ENCODE assay signal across 8 cellular contexts in genomic region chr3:156150434-156151066, GRCh38. TPM values are rescaled to one million over a fixed set of nuclear protein-coding genes. Genes with fewer than 3 reads are reported as not detected.
DNase-seq lines count a peak whose midpoint lies in the region; ATAC-seq, FAIRE-seq and TF ChIP-seq lines count a peak whose summit lies in the region.

No MANE protein-coding gene starts in this region.

- H3K4me3 ChIP-seq in heart right ventricle = no peak overlapping the region

- no peak for TF ChIP-seq POLR2A in GM12892 (IDR thresholded peaks at IDR 0.05; ENCODE audit: low read depth, low read length)

- FAIRE-seq in GM12892 (lab: Jason Lieb, UNC) = peak; percentile 36

- 18 to 19% methylated on average over 8 of the region's 8 CpGs for WGBS in heart right ventricle, 2 donors

- no peaks in the 10 kb centered on the region for H3K27me3 ChIP-seq in heart right ventricle

- H3K4me1 ChIP-seq in heart right ventricle = peaks cover 6 to 42% (median 26%) of the 10 kb centered on the region in 9 donors

- H3K36me3 ChIP-seq in heart right ventricle = no peaks in the 10 kb centered on the region

- intact Hi-C loops in heart right ventricle (cut with DNase I) = loop anchor here (1.0 to 10.0 kb wide), 23 partner anchors 103 to 987 kb away; partner anchors contain the start of gene TIPARP (in 4 of the 10)

- peaks cover 0 to under 1% (median 0%) of the 10 kb centered on the region in 11 donors for H3K9me3 ChIP-seq in heart right ventricle

- DNase-seq in Ammon's horn (ENCODE audit: low spot score) (peak; percentile 79), GM12892 (ENCODE audit: insufficient read length) (no peak), NOMO-1 treated with DMSO at 0.1 percent for 48 hours (lab: John Stamatoyannopoulos, UW; ENCODE audit: unreplicated experiment) (peak; percentile 65), amniotic stem cell (lab: John Stamatoyannopoulos, UW) (peak; percentile 62), heart right ventricle (peak in 1 of 2 donors; percentile 48), renal cortical epithelial cell (ENCODE audit: low read depth) (peak; percentile 57)

- peak; percentile 48 for ATAC-seq in HG03460 (IDR thresholded peaks at IDR 0.05; ENCODE audit: unreplicated experiment)
- ATAC-seq in heart right ventricle = peak; percentile 60 to 82 (median 66)
- ATAC-seq in GM21367 (IDR thresholded peaks at IDR 0.05; ENCODE audit: unreplicated experiment) = no peak

- H3K27ac ChIP-seq in heart right ventricle = peak overlapping the region in 9 of 10 donors; percentile 21 to 73 (median 57)

- peak; percentile 84 to 96 (median 88) for TF ChIP-seq CTCF in heart right ventricle (IDR thresholded peaks at IDR 0.05)

RNA-seq across cellular contexts. Expression of gene KCNAB1, which starts 30.2 kb away (rescaled TPM):
- 0.66 TPM for polyA plus RNA-seq in GM12892 (2012; ENCODE audit: missing spikeins)
- total RNA-seq in heart right ventricle (1 to 10 TPM; 1.6 to 5.0 (median 3.0) TPM), renal cortical epithelial cell (under 0.01 TPM in 1 of 2 replicates, not detected in the other)
- 1 to 10 TPM; 1.4 to 2.5 TPM for polyA plus RNA-seq in heart right ventricle
